ENCODE assay signal across 21 cellular contexts in the genomic region with DNA sequence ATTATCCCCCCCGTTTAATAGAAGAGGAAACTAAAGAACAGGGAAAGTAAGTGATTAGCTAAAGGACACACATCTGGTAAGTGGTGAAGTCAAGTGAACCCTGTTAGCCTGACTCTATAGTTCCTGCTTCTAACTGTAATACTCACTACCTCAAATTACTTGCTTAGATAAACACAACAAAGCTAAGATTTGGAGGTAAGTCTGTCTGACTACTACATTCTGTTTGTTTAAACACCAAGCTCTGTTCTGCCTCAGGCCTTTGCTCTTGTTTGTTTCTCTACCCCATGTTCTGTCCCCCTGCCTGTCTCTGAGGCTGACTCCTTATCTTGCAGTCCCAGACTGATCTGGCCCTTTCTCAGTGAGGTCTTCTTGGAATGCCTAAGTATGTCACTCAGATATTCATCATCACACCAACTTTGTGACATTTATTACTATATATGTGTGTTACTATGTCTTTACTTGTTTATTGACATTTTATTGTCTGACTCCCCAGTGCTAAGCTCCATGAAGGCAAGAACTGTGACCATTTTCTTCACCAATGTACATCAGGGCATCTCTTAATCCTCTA.
"Had no signal": no experiment of that assay in that cellular context is flagged by ENCODE, and none has a peak within 500 bp of the region (broad histone marks: within the 10 kb centered on the region; RNA-seq: fewer than 3 reads in every experiment).

No MANE protein-coding gene starts in this region.

- ATAC-seq: activated CD8-positive, alpha-beta T cell treated with anti-CD3 and anti-CD28 coated beads, Interleukin-2, amount 10 ng/mL, durations not matched to agents 7 days and 5 days; activated T-cell treated with anti-CD3 and anti-CD28 coated beads, Interleukin-2, amount 50 U/mL, for 72 hours; left lung; natural killer cell had no signal

- H3K36me3 Mint-ChIP-seq: activated naive CD8-positive, alpha-beta T cell treated with anti-CD3 and anti-CD28 coated beads for 36 hours; brain; natural killer cell had no signal

- H3K27ac Mint-ChIP-seq: activated B cell treated with CpG ODN at 0.5 μM for 24 hours; activated CD4-positive, alpha-beta T cell treated with anti-CD3 and anti-CD28 coated beads, Interleukin-2, amount 10 ng/mL, durations not matched to agents 24 days and 14 days; activated CD8-positive, alpha-beta T cell treated with anti-CD3 and anti-CD28 coated beads, Interleukin-2, amount 10 ng/mL, durations not matched to agents 7 days and 5 days; activated naive CD8-positive, alpha-beta T cell treated with anti-CD3 and anti-CD28 coated beads for 36 hours; activated T-cell treated with anti-CD3 and anti-CD28 coated beads, Interleukin-2, amount 50 U/mL, for 72 hours; brain; natural killer cell had no signal

- H3K4me3 Mint-ChIP-seq: activated B cell treated with CpG ODN at 0.5 μM for 24 hours; activated CD4-positive, alpha-beta T cell treated with anti-CD3 and anti-CD28 coated beads, Interleukin-2, amount 10 ng/mL, durations not matched to agents 24 days and 14 days; activated CD8-positive, alpha-beta T cell treated with anti-CD3 and anti-CD28 coated beads, Interleukin-2, amount 10 ng/mL, durations not matched to agents 7 days and 5 days; activated naive CD8-positive, alpha-beta T cell treated with anti-CD3 and anti-CD28 coated beads for 36 hours; activated T-cell treated with anti-CD3 and anti-CD28 coated beads, Interleukin-2, amount 50 U/mL, for 72 hours; brain; central memory CD8-positive, alpha-beta T cell; natural killer cell had no signal

- DNase-seq: activated B cell treated with CpG ODN at 0.5 μM for 24 hours; activated CD8-positive, alpha-beta memory T cell treated with anti-CD3 and anti-CD28 coated beads, Interleukin-2, amount 50 U/mL, for 48 hours; activated CD8-positive, alpha-beta T cell treated with anti-CD3 and anti-CD28 coated beads, Interleukin-2, amount 10 ng/mL, durations not matched to agents 7 days and 5 days; activated gamma-delta T cell treated with Interleukin-2 at 50 U/mL for 16 hours; activated naive CD8-positive, alpha-beta T cell treated with anti-CD3 and anti-CD28 coated beads for 36 hours; activated T-cell treated with anti-CD3 and anti-CD28 coated beads, Interleukin-2, amount 50 U/mL, for 72 hours; cortex of kidney; effector CD4-positive, alpha-beta T cell; foreskin fibroblast; hypothalamus; kidney; left lung; mammary epithelial cell; natural killer cell; stimulated activated CD4-positive, alpha-beta T cell treated with anti-CD3 and anti-CD28 coated beads, Interleukin-4, amount 100 ng/mL, for 24 hours; stimulated activated naive CD4-positive, alpha-beta T cell treated with Interleukin-2 at 50 U/mL for 16 hours; T1000; transverse colon had no signal

- H3K27me3 Mint-ChIP-seq: activated B cell treated with CpG ODN at 0.5 μM for 24 hours; activated naive CD8-positive, alpha-beta T cell treated with anti-CD3 and anti-CD28 coated beads for 36 hours had no signal

- H3K4me1 Mint-ChIP-seq: activated CD4-positive, alpha-beta T cell treated with anti-CD3 and anti-CD28 coated beads, Interleukin-2, amount 10 ng/mL, durations not matched to agents 24 days and 14 days; activated naive CD8-positive, alpha-beta T cell treated with anti-CD3 and anti-CD28 coated beads for 36 hours; central memory CD8-positive, alpha-beta T cell; natural killer cell had no signal

- H3K9me3 Mint-ChIP-seq: activated B cell treated with CpG ODN at 0.5 μM for 24 hours; activated CD4-positive, alpha-beta T cell treated with anti-CD3 and anti-CD28 coated beads, Interleukin-2, amount 10 ng/mL, durations not matched to agents 24 days and 14 days; activated naive CD8-positive, alpha-beta T cell treated with anti-CD3 and anti-CD28 coated beads for 36 hours; activated T-cell treated with anti-CD3 and anti-CD28 coated beads, Interleukin-2, amount 50 U/mL, for 72 hours; brain; central memory CD8-positive, alpha-beta T cell; natural killer cell had no signal
